In genomic region chr16:1563786-1564185, GRCh38 we compare ENCODE assay signal across 37 cellular contexts. TPM values are rescaled to one million over a fixed set of nuclear protein-coding genes. Genes with fewer than 3 reads are reported as not detected.
"Had no signal": no experiment of that assay in that cellular context is flagged by ENCODE, and none has a peak within 500 bp of the region (broad histone marks: within the 10 kb centered on the region; RNA-seq: fewer than 3 reads in every experiment).

No MANE protein-coding gene starts in this region.

- DNase-seq: activated effector memory CD4-positive, alpha-beta T cell treated with anti-CD3 and anti-CD28 coated beads, Interleukin-2, amount 50 U/mL, for 16 hours; activated effector memory CD4-positive, alpha-beta T cell treated with Interleukin-2 at 50 U/mL for 16 hours; activated gamma-delta T cell; activated gamma-delta T cell treated with Interleukin-2 at 50 U/mL for 16 hours; activated naive CD4-positive, alpha-beta T cell; activated naive CD4-positive, alpha-beta T cell treated with anti-CD3 and anti-CD28 coated beads for 36 hours; activated naive CD4-positive, alpha-beta T cell treated with anti-CD3 and anti-CD28 coated beads, Interleukin-2, amount 50 U/mL, for 16 hours; activated naive CD4-positive, alpha-beta T cell treated with Interleukin-2 at 50 U/mL for 16 hours; activated naive CD8-positive, alpha-beta T cell treated with anti-CD3 and anti-CD28 coated beads for 36 hours; activated naive CD8-positive, alpha-beta T cell treated with anti-CD3 and anti-CD28 coated beads, Interleukin-2, amount 10 ng/mL, durations not matched to agents 7 days and 5 days; activated T-cell treated with anti-CD3 and anti-CD28 coated beads for 4 hours; activated T-cell treated with anti-CD3 and anti-CD28 coated beads, Interleukin-2, amount 50 U/mL, for 1 hour; activated T-cell treated with anti-CD3 and anti-CD28 coated beads, Interleukin-2, amount 50 U/mL, for 24 hours; activated T-cell treated with anti-CD3 and anti-CD28 coated beads, Interleukin-2, amount 50 U/mL, for 4 hours; adrenal gland; amniotic stem cell; anterior cingulate cortex; aorta; body of pancreas; brain microvascular endothelial cell; central memory CD4-positive, alpha-beta T cell; cerebellar nuclear complex had no signal

- H3K27ac Mint-ChIP-seq: activated naive CD4-positive, alpha-beta T cell treated with anti-CD3 and anti-CD28 coated beads for 36 hours; activated naive CD4-positive, alpha-beta T cell treated with anti-CD3 and anti-CD28 coated beads, Interleukin-2, amount 10 ng/mL, durations not matched to agents 7 days and 5 days; activated naive CD4-positive, alpha-beta T cell treated with anti-CD3 and anti-CD28 coated beads, Interleukin-2, amount 50 U/mL, for 24 hours; activated naive CD8-positive, alpha-beta T cell; activated naive CD8-positive, alpha-beta T cell treated with anti-CD3 and anti-CD28 coated beads for 36 hours; activated naive CD8-positive, alpha-beta T cell treated with anti-CD3 and anti-CD28 coated beads, Interleukin-2, amount 10 ng/mL, durations not matched to agents 7 days and 5 days; activated naive CD8-positive, alpha-beta T cell treated with anti-CD3 and anti-CD28 coated beads, Interleukin-2, amount 50 U/mL, for 24 hours; activated T-cell treated with anti-CD3 and anti-CD28 coated beads, Interleukin-2, amount 50 U/mL, for 24 hours; activated T-cell treated with anti-CD3 and anti-CD28 coated beads, Interleukin-2, amount 50 U/mL, for 72 hours; activated T-helper 1 cell treated with anti-CD3 and anti-CD28 coated beads, Interleukin-12 subunit alpha, Interleukin-12 subunit beta, Interleukin-2, Interleukin-4 antibody, amounts not matched to agents 30 ng/mL and 10 ng/mL and 1 ng/mL, durations not matched to agents 14 hours and 24 hours and 36 hours; activated T-helper 17 cell treated with anti-CD3 and anti-CD28 coated beads, Interleukin-2, amount 50 U/mL, for 72 hours; activated T-helper 2 cell treated with anti-CD3 and anti-CD28 coated beads, Interferon-gamma antibody, Interleukin-2, Interleukin-4, amounts not matched to agents 10 μg/mL and 5 μg/mL and 100 μg/mL, durations not matched to agents 14 hours and 24 hours and 36 hours; brain had no signal

- H3K4me3 Mint-ChIP-seq: activated naive CD4-positive, alpha-beta T cell treated with anti-CD3 and anti-CD28 coated beads for 36 hours; activated naive CD4-positive, alpha-beta T cell treated with anti-CD3 and anti-CD28 coated beads, Interleukin-2, amount 10 ng/mL, durations not matched to agents 7 days and 5 days; activated naive CD4-positive, alpha-beta T cell treated with anti-CD3 and anti-CD28 coated beads, Interleukin-2, amount 50 U/mL, for 24 hours; activated naive CD8-positive, alpha-beta T cell; activated naive CD8-positive, alpha-beta T cell treated with anti-CD3 and anti-CD28 coated beads for 36 hours; activated naive CD8-positive, alpha-beta T cell treated with anti-CD3 and anti-CD28 coated beads, Interleukin-2, amount 10 ng/mL, durations not matched to agents 7 days and 5 days; activated naive CD8-positive, alpha-beta T cell treated with anti-CD3 and anti-CD28 coated beads, Interleukin-2, amount 50 U/mL, for 24 hours; activated T-cell treated with anti-CD3 and anti-CD28 coated beads, Interleukin-2, amount 50 U/mL, for 24 hours; activated T-cell treated with anti-CD3 and anti-CD28 coated beads, Interleukin-2, amount 50 U/mL, for 4 hours; activated T-cell treated with anti-CD3 and anti-CD28 coated beads, Interleukin-2, amount 50 U/mL, for 72 hours; activated T-helper 1 cell treated with anti-CD3 and anti-CD28 coated beads, Interleukin-12 subunit alpha, Interleukin-12 subunit beta, Interleukin-2, Interleukin-4 antibody, amounts not matched to agents 30 ng/mL and 10 ng/mL and 1 ng/mL, durations not matched to agents 14 hours and 24 hours and 36 hours; activated T-helper 17 cell treated with anti-CD3 and anti-CD28 coated beads, Interleukin-2, amount 50 U/mL, for 72 hours; brain; central memory CD8-positive, alpha-beta T cell had no signal

- H3K4me1 ChIP-seq: adrenal gland, ascending aorta, body of pancreas, breast epithelium had no signal

- H3K27ac ChIP-seq: adrenal gland, ascending aorta, body of pancreas, brain microvascular endothelial cell, breast epithelium, cardiac muscle cell had no signal

- H3K9me3 Mint-ChIP-seq: activated naive CD4-positive, alpha-beta T cell treated with anti-CD3 and anti-CD28 coated beads for 36 hours; activated naive CD4-positive, alpha-beta T cell treated with anti-CD3 and anti-CD28 coated beads, Interleukin-2, amount 10 ng/mL, durations not matched to agents 7 days and 5 days; activated naive CD4-positive, alpha-beta T cell treated with anti-CD3 and anti-CD28 coated beads, Interleukin-2, amount 50 U/mL, for 24 hours; activated naive CD4-positive, alpha-beta T cell treated with anti-CD3 and anti-CD28 coated beads, Interleukin-2, amount 50 U/mL, for 72 hours; activated naive CD8-positive, alpha-beta T cell treated with anti-CD3 and anti-CD28 coated beads for 36 hours; activated naive CD8-positive, alpha-beta T cell treated with anti-CD3 and anti-CD28 coated beads, Interleukin-2, amount 10 ng/mL, durations not matched to agents 7 days and 5 days; activated naive CD8-positive, alpha-beta T cell treated with anti-CD3 and anti-CD28 coated beads, Interleukin-2, amount 50 U/mL, for 24 hours; activated T-cell treated with anti-CD3 and anti-CD28 coated beads, Interleukin-2, amount 50 U/mL, for 24 hours; activated T-cell treated with anti-CD3 and anti-CD28 coated beads, Interleukin-2, amount 50 U/mL, for 4 hours; activated T-cell treated with anti-CD3 and anti-CD28 coated beads, Interleukin-2, amount 50 U/mL, for 72 hours; activated T-helper 1 cell treated with anti-CD3 and anti-CD28 coated beads, Interleukin-12 subunit alpha, Interleukin-12 subunit beta, Interleukin-2, Interleukin-4 antibody, amounts not matched to agents 30 ng/mL and 10 ng/mL and 1 ng/mL, durations not matched to agents 14 hours and 24 hours and 36 hours; activated T-helper 2 cell treated with anti-CD3 and anti-CD28 coated beads, Interferon-gamma antibody, Interleukin-2, Interleukin-4, amounts not matched to agents 10 μg/mL and 5 μg/mL and 100 μg/mL, durations not matched to agents 14 hours and 24 hours and 36 hours; brain; central memory CD8-positive, alpha-beta T cell had no signal

- H3K4me1 Mint-ChIP-seq: brain had no signal

- H3K36me3 ChIP-seq: breast epithelium had no signal

- ATAC-seq: activated naive CD4-positive, alpha-beta T cell treated with anti-CD3 and anti-CD28 coated beads, Interleukin-2, amount 50 U/mL, for 72 hours; activated naive CD8-positive, alpha-beta T cell treated with anti-CD3 and anti-CD28 coated beads, Interleukin-2, amount 50 U/mL, for 24 hours; activated T-cell treated with anti-CD3 and anti-CD28 coated beads, Interleukin-2, amount 50 U/mL, for 4 hours; activated T-cell treated with anti-CD3 and anti-CD28 coated beads, Interleukin-2, amount 50 U/mL, for 72 hours; activated T-helper 17 cell treated with anti-CD3 and anti-CD28 coated beads, Interleukin-2, amount 50 U/mL, for 72 hours; body of pancreas had no signal

- H3K36me3 Mint-ChIP-seq: activated naive CD4-positive, alpha-beta T cell treated with anti-CD3 and anti-CD28 coated beads, Interleukin-2, amount 50 U/mL, for 24 hours; activated naive CD4-positive, alpha-beta T cell treated with anti-CD3 and anti-CD28 coated beads, Interleukin-2, amount 50 U/mL, for 72 hours; activated naive CD8-positive, alpha-beta T cell had no signal

- H3K4me3 ChIP-seq: adrenal gland, ascending aorta, body of pancreas, breast epithelium, cardiac muscle cell had no signal

- H3K9me3 ChIP-seq: adrenal gland, ascending aorta, body of pancreas, breast epithelium had no signal

- H3K27me3 Mint-ChIP-seq: activated naive CD4-positive, alpha-beta T cell treated with anti-CD3 and anti-CD28 coated beads, Interleukin-2, amount 50 U/mL, for 24 hours; activated naive CD8-positive, alpha-beta T cell; activated naive CD8-positive, alpha-beta T cell treated with anti-CD3 and anti-CD28 coated beads for 36 hours; activated naive CD8-positive, alpha-beta T cell treated with anti-CD3 and anti-CD28 coated beads, Interleukin-2, amount 10 ng/mL, durations not matched to agents 7 days and 5 days; activated naive CD8-positive, alpha-beta T cell treated with anti-CD3 and anti-CD28 coated beads, Interleukin-2, amount 50 U/mL, for 24 hours; activated T-cell treated with anti-CD3 and anti-CD28 coated beads, Interleukin-2, amount 50 U/mL, for 24 hours; activated T-helper 17 cell treated with anti-CD3 and anti-CD28 coated beads, Interleukin-2, amount 50 U/mL, for 72 hours; brain; central memory CD8-positive, alpha-beta T cell had no signal

- H3K27me3 ChIP-seq: adrenal gland, ascending aorta, body of pancreas, brain microvascular endothelial cell, breast epithelium, cardiac muscle cell had no signal

RNA-seq across cellular contexts. Expression of gene TMEM204, which starts 30.3 kb away (rescaled TPM):
- total RNA-seq: astrocyte had no signal
